In genomic region chr17:43350888-43351361, GRCh38 we compare ENCODE assay signal across 1 cellular context.
TF ChIP-seq lines count a peak whose summit lies in the region.

No MANE protein-coding gene starts in this region.

TF ChIP-seq in K562, 482 proteins besides CTCF, POLR2A, EP300 and RAD21 (continued from another document):
- no peak for TF ChIP-seq ZNF584 (CRISPR knock-in tag; IDR thresholded peaks at IDR 0.05; ENCODE audit: low read depth)
- TF ChIP-seq USF1 (CRISPR knock-in tag; IDR thresholded peaks at IDR 0.05) = peak; percentile 95
- no peak for TF ChIP-seq CTCFL (IDR thresholded peaks at IDR 0.05; ENCODE audit: borderline replicate concordance, insufficient read depth, low read depth, low read length, poor library complexity, severe bottlenecking)
- peak; percentile 79; the same call in 1 of the 2 replicates for TF ChIP-seq ZEB2 (IDR thresholded peaks at IDR 0.05)
- TF ChIP-seq ZFX (CRISPR knock-in tag; IDR thresholded peaks at IDR 0.05) = no peak
- peak; percentile 86 for TF ChIP-seq USF2 (CRISPR knock-in tag; IDR thresholded peaks at IDR 0.05)
- peak; percentile 91 for TF ChIP-seq JUN (IDR thresholded peaks at IDR 0.05; ENCODE audit: borderline replicate concordance, low read depth, low read length)
- TF ChIP-seq JUN (CRISPR knock-in tag; IDR thresholded peaks at IDR 0.05; ENCODE audit: borderline replicate concordance) = no peak
- no peak for TF ChIP-seq MCM3 (IDR thresholded peaks at IDR 0.05)
- TF ChIP-seq ZNF695 (CRISPR knock-in tag; IDR thresholded peaks at IDR 0.05) = no peak
- peak; percentile 82 for TF ChIP-seq NFE2 (IDR thresholded peaks at IDR 0.05; ENCODE audit: low read depth)
- no peak for TF ChIP-seq ZNF277 (CRISPR knock-in tag; IDR thresholded peaks at IDR 0.05; ENCODE audit: borderline replicate concordance)
- TF ChIP-seq ZNF384 (IDR thresholded peaks at IDR 0.05; ENCODE audit: low read depth, low read length) = peak; percentile 70
- no peak for TF ChIP-seq HDAC1 (IDR thresholded peaks at IDR 0.05)
- TF ChIP-seq RERE (CRISPR knock-in tag; IDR thresholded peaks at IDR 0.05; ENCODE audit: borderline replicate concordance) = no peak
- peak; percentile 42; the same call in 1 of the 2 replicates for TF ChIP-seq TFE3 (CRISPR knock-in tag; IDR thresholded peaks at IDR 0.05)
- TF ChIP-seq CLOCK (CRISPR knock-in tag; IDR thresholded peaks at IDR 0.05; ENCODE audit: borderline replicate concordance) = no peak
- TF ChIP-seq FOXK2 (conservative IDR thresholded peaks at IDR 0.05 in 1 of 2, IDR thresholded peaks at IDR 0.05 in 1 of 2; ENCODE audit: low read depth in 2 of 2) = peak; percentile 36 to 50; a peak in 2 of 4 replicates
- no peak for TF ChIP-seq KHSRP (IDR thresholded peaks at IDR 0.05)
- no peak for TF ChIP-seq NKRF (IDR thresholded peaks at IDR 0.05; ENCODE audit: borderline replicate concordance)
- TF ChIP-seq HINFP (tag; conservative IDR thresholded peaks at IDR 0.05; ENCODE audit: low read depth) = no peak
- TF ChIP-seq HNRNPLL (IDR thresholded peaks at IDR 0.05; ENCODE audit: low read depth, low read length, poor library complexity, severe bottlenecking) = no peak
- TF ChIP-seq SMAD4 (CRISPR knock-in tag; conservative IDR thresholded peaks at IDR 0.05) = peak; percentile 23; the same call in 1 of the 2 replicates
- no peak for TF ChIP-seq SREBF1 (IDR thresholded peaks at IDR 0.05; ENCODE audit: borderline replicate concordance, low read depth, low read length)
- TF ChIP-seq BACH1 (tag; IDR thresholded peaks at IDR 0.05) = no peak
- TF ChIP-seq IRF9 (tag; IDR thresholded peaks at IDR 0.05) = no peak
- peak; percentile 85 for TF ChIP-seq SOX6 (IDR thresholded peaks at IDR 0.05)
- TF ChIP-seq TRIM28 (IDR thresholded peaks at IDR 0.05) = no peak
- TF ChIP-seq ZBTB9 (CRISPR knock-in tag; IDR thresholded peaks at IDR 0.05) = no peak
- TF ChIP-seq RBM39 (optimal IDR thresholded peaks at IDR 0.05; ENCODE audit: low read depth, low read length) = no peak
- peak; percentile 67; the same call in 1 of the 2 replicates for TF ChIP-seq ARID1B (IDR thresholded peaks at IDR 0.05)
- no peak for TF ChIP-seq DEAF1 (CRISPR knock-in tag; IDR thresholded peaks at IDR 0.05)
- no peak for TF ChIP-seq ZNF57 (CRISPR knock-in tag; IDR thresholded peaks at IDR 0.05)
